ENCODE assay signal across 12 cellular contexts in the genomic region with DNA sequence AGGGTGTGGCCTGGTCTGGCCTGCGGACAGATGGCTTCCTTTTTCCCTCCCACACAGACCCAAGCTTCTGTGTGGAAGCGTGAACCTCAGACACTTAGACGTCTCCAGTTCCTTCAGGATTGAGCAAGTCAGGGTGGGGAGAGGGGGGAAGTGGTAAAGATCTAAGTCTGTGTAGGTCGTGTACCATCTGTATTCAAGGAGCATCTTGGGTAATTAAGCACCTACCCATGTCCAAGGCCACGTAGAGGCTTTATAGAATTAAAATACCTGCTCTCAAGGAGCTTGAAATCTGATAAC. TPM values are rescaled to one million over a fixed set of nuclear protein-coding genes. Genes with fewer than 3 reads are reported as not detected.
DNase-seq lines count a peak whose midpoint lies in the region; ATAC-seq, FAIRE-seq and TF ChIP-seq lines count a peak whose summit lies in the region.
"Had no signal": no experiment of that assay in that cellular context is flagged by ENCODE, and none has a peak within 500 bp of the region (broad histone marks: within the 10 kb centered on the region; RNA-seq: fewer than 3 reads in every experiment).

No MANE protein-coding gene starts in this region.

- FAIRE-seq in GM19239 (lab: Jason Lieb, UNC): no peak

- no peak overlapping the region for H3K4me3 Mint-ChIP-seq in progenitor cell of endocrine pancreas (ENCODE audit: low read depth)
- no peak overlapping the region for H3K4me3 Mint-ChIP-seq in CD4-positive, alpha-beta memory T cell
- H3K4me3 Mint-ChIP-seq: activated naive CD4-positive, alpha-beta T cell treated with anti-CD3 and anti-CD28 coated beads for 36 hours had no signal

- H3K4me1 ChIP-seq in CD4-positive, alpha-beta memory T cell (ENCODE audit: insufficient read depth, low read length): no peaks in the 10 kb centered on the region
- H3K4me1 ChIP-seq: BLaER1 had no signal

- no peaks in the 10 kb centered on the region for H3K27me3 Mint-ChIP-seq in progenitor cell of endocrine pancreas
- H3K27me3 Mint-ChIP-seq in CD4-positive, alpha-beta memory T cell: no peaks in the 10 kb centered on the region

- POLR2A ChIA-PET in CD4-positive, alpha-beta memory T cell (lab: Charles Lee; ENCODE audit: partially characterized antibody): interaction anchor here (0.8 to 3.6 kb wide), 5 partner anchors 13 to 82 kb away, joined by 3 to 17 read pairs (median 10); partner anchors contain the start of gene CTDSP2

- no peak overlapping the region for H3K27ac ChIP-seq in CD4-positive, alpha-beta memory T cell (ENCODE audit: low read depth, low read length)
- H3K27ac ChIP-seq: BLaER1 had no signal

- peaks cover 3% of the 10 kb centered on the region for H3K36me3 Mint-ChIP-seq in progenitor cell of endocrine pancreas (ENCODE audit: insufficient read depth)
- H3K36me3 Mint-ChIP-seq in CD4-positive, alpha-beta memory T cell: peaks cover 5 to 25% of the 10 kb centered on the region in 2 donors

- H3K4me3 ChIP-seq in fibroblast of pulmonary artery (replicated peaks; ENCODE audit: low read depth, low read length): no peak overlapping the region
- H3K4me3 ChIP-seq in CD4-positive, alpha-beta memory T cell (ENCODE audit: low read length in 2 of 2): no peak overlapping the region
- H3K4me3 ChIP-seq: BLaER1 had no signal

- peaks cover 6% of the 10 kb centered on the region for H3K36me3 ChIP-seq in CD4-positive, alpha-beta memory T cell (ENCODE audit: insufficient read depth, low read length)

- H3K9me3 ChIP-seq in CD4-positive, alpha-beta memory T cell (ENCODE audit: control insufficient read depth in 1 of 2, low read length in 2 of 2): no peaks in the 10 kb centered on the region
- H3K9me3 ChIP-seq: BLaER1 had no signal

- peak overlapping the region; percentile 73 for H3K27ac Mint-ChIP-seq in progenitor cell of endocrine pancreas
- H3K27ac Mint-ChIP-seq in CD4-positive, alpha-beta memory T cell: peak overlapping the region in 1 of 7 donors; percentile 6
- H3K27ac Mint-ChIP-seq: activated naive CD4-positive, alpha-beta T cell treated with anti-CD3 and anti-CD28 coated beads for 36 hours had no signal

- DNase-seq in CMK (ENCODE audit: low read depth) (peak; percentile 67), SIG-M5 (lab: John Stamatoyannopoulos, UW) (peak; percentile 45), fibroblast of pulmonary artery (ENCODE audit: low read depth) (peak; percentile 80), progenitor cell of endocrine pancreas (ENCODE audit: low spot score, unreplicated experiment) (no peak), SHP77 (lab: John Stamatoyannopoulos, UW) (no peak), GM19239 (ENCODE audit: insufficient read length, low spot score) (no peak)
- DNase-seq in CD4-positive, alpha-beta memory T cell: no peak
- DNase-seq: activated CD4-positive, alpha-beta T cell treated with anti-CD3 and anti-CD28 coated beads for 4 hours; activated naive CD4-positive, alpha-beta T cell treated with anti-CD3 and anti-CD28 coated beads for 36 hours; NCI-H2081 treated with DMSO at 0.1 percent for 48 hours had no signal

- CTCF ChIA-PET in CD4-positive, alpha-beta memory T cell (lab: Charles Lee; ENCODE audit: partially characterized antibody): interaction anchor here (1.1 to 3.9 kb wide), 5 partner anchors 14 to 82 kb away, joined by 3 to 18 read pairs (median 4); no protein-coding TSS in a partner anchor

- TF ChIP-seq CTCF in fibroblast of pulmonary artery (IDR thresholded peaks at IDR 0.05; ENCODE audit: low read length, missing control alignments): no peak
- no peak for TF ChIP-seq CTCF in progenitor cell of endocrine pancreas (IDR thresholded peaks at IDR 0.05; ENCODE audit: unreplicated experiment)

- ATAC-seq in GM19463 (IDR thresholded peaks at IDR 0.05; ENCODE audit: unreplicated experiment): no peak

- no peaks in the 10 kb centered on the region for H3K9me3 Mint-ChIP-seq in progenitor cell of endocrine pancreas (ENCODE audit: low read depth)
- H3K9me3 Mint-ChIP-seq in CD4-positive, alpha-beta memory T cell: peaks cover 0 to 2% (median 0%) of the 10 kb centered on the region in 8 donors
- H3K9me3 Mint-ChIP-seq: activated naive CD4-positive, alpha-beta T cell treated with anti-CD3 and anti-CD28 coated beads for 36 hours had no signal

- intact Hi-C loops in CD4-positive, alpha-beta memory T cell (cut with micrococcal nuclease): no loop called here

- H3K4me1 Mint-ChIP-seq in progenitor cell of endocrine pancreas (ENCODE audit: low read depth): peaks cover 25% of the 10 kb centered on the region
- H3K4me1 Mint-ChIP-seq in CD4-positive, alpha-beta memory T cell: peaks cover 0 to 8% (median 4%) of the 10 kb centered on the region in 4 donors

- no peaks in the 10 kb centered on the region for H3K27me3 ChIP-seq in CD4-positive, alpha-beta memory T cell (ENCODE audit: insufficient read depth, low read length)
- H3K27me3 ChIP-seq: BLaER1 had no signal

RNA-seq across cellular contexts. Expression of gene AVIL, which starts 1.7 kb away (rescaled TPM):
- total RNA-seq in progenitor cell of endocrine pancreas: 3.9 and 4.4 TPM in 2 replicates
- total RNA-seq in CD4-positive, alpha-beta memory T cell: 10 to 100 TPM; 14.6 to 15.9 TPM
- polyA plus RNA-seq in CD4-positive, alpha-beta memory T cell: under 1 TPM in 1 of 2 donors, not detected in 1; 0.68 TPM

RNA-seq across cellular contexts. Expression of gene CTDSP2, which starts 29.7 kb away (rescaled TPM):
- 134 and 145 TPM in 2 replicates for total RNA-seq in progenitor cell of endocrine pancreas
- 100 to 1,000 TPM; 274 to 285 TPM for total RNA-seq in CD4-positive, alpha-beta memory T cell
- 10 to 100 TPM; 57.7 to 74.8 TPM for polyA plus RNA-seq in CD4-positive, alpha-beta memory T cell

RNA-seq across cellular contexts. Expression of gene TSFM, which starts 34.2 kb away (rescaled TPM):
- total RNA-seq in progenitor cell of endocrine pancreas: 25.7 and 30.0 TPM in 2 replicates
- 10 to 100 TPM; 18.9 to 22.2 TPM for total RNA-seq in CD4-positive, alpha-beta memory T cell
- polyA plus RNA-seq in CD4-positive, alpha-beta memory T cell: 10 to 100 TPM; 23.2 to 32.5 TPM

RNA-seq across cellular contexts. Expression of gene EEF1AKMT3, which starts 44.4 kb away (rescaled TPM):
- 5.6 and 6.7 TPM in 2 replicates for total RNA-seq in progenitor cell of endocrine pancreas
- total RNA-seq in CD4-positive, alpha-beta memory T cell: 1 to 10 TPM; 3.1 to 4.9 TPM
- 10 to 100 TPM in 1 of 2 donors, 1 to 10 TPM in 1; 5.3 to 12.4 TPM for polyA plus RNA-seq in CD4-positive, alpha-beta memory T cell

RNA-seq across cellular contexts. Expression of gene METTL1, which starts 44.9 kb away (rescaled TPM):
- 23.3 and 27.5 TPM in 2 replicates for total RNA-seq in progenitor cell of endocrine pancreas
- 10 to 100 TPM in 1 of 2 experiments, 1 to 10 TPM in 1; 9.9 to 10.9 TPM for total RNA-seq in CD4-positive, alpha-beta memory T cell
- 10 to 100 TPM; 16.3 to 19.1 TPM for polyA plus RNA-seq in CD4-positive, alpha-beta memory T cell

Comparison
In these comparisons a context has a peak if more than half of its experiments do, and no peak if none do; other contexts are left out.
1. DNase-seq: peak in CMK (single experiment), SIG-M5 (single experiment) and fibroblast of pulmonary artery (single experiment); none in progenitor cell of endocrine pancreas (single experiment), SHP77 (0 of 2), GM19239 (single experiment) and CD4-positive, alpha-beta memory T cell (0 of 5).